29 cellular contexts compared by ENCODE assay signal in the genomic region with DNA sequence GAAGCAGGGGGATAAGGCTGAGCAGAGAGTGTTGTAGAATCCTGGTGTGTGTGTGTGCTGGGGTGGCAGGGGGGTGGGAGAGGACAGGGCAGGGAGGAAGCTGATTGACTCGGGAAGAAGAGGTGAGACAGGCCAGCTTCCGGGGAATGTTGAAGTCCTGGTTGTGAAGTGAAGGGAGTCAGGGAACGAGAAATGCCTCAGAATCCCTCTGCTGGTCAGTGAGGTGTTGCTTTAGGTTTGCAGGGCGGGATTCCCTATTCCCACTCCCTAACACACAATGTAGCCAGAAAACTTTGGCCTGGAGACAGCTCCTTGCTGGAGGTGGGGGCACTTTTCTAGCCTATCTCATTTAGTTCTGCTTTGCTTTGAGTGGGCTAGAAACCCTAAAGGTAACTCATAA.
DNase-seq lines count a peak whose midpoint lies in the region; ATAC-seq and TF ChIP-seq lines count a peak whose summit lies in the region.
"Had no signal": no experiment of that assay in that cellular context is flagged by ENCODE, and none has a peak within 500 bp of the region (broad histone marks: within the 10 kb centered on the region; RNA-seq: fewer than 3 reads in every experiment).

No MANE protein-coding gene starts in this region.

- H3K9me3 ChIP-seq in hepatocyte (ENCODE audit: low read depth) (no peaks in the 10 kb centered on the region), BE2C (no peaks in the 10 kb centered on the region)
- H3K9me3 ChIP-seq: ovary had no signal

- H3K9me2 ChIP-seq in GM23338 (ENCODE audit: insufficient read depth) (no peaks in the 10 kb centered on the region), hepatocyte (replicated peaks; ENCODE audit: insufficient read depth) (no peaks in the 10 kb centered on the region)

- H3K9me3 Mint-ChIP-seq in GM23338 (no peaks in the 10 kb centered on the region), neural crest cell (no peaks in the 10 kb centered on the region)
- H3K9me3 Mint-ChIP-seq: activated T-helper 17 cell treated with anti-CD3 and anti-CD28 coated beads, Interleukin-2, amount 50 U/mL, for 72 hours; immature natural killer cell; natural killer cell treated with Interleukin-12 subunit alpha and Interleukin-12 subunit beta and Interleukin-15 and Interleukin-18, amount 100 ng/mL, for 72 hours; T-helper 1 cell treated with Interleukin-12 subunit alpha and Interleukin-12 subunit beta and Interleukin-4 antibody, amounts not matched to agents 30 μg/mL and 1 μg/mL, for 36 hours had no signal

- H3K27ac Mint-ChIP-seq in GM23338 (no peak overlapping the region), neural crest cell (ENCODE audit: unreplicated experiment) (peak overlapping the region; percentile 80)
- H3K27ac Mint-ChIP-seq: activated T-helper 17 cell treated with anti-CD3 and anti-CD28 coated beads, Interleukin-2, amount 50 U/mL, for 72 hours; T-helper 1 cell treated with Interleukin-12 subunit alpha and Interleukin-12 subunit beta and Interleukin-4 antibody, amounts not matched to agents 30 μg/mL and 1 μg/mL, for 36 hours had no signal

- H3K4me3 ChIP-seq in GM23338 (no peak overlapping the region), hepatocyte (no peak overlapping the region), BE2C (ENCODE audit: low read depth, low read length) (no peak overlapping the region)
- H3K4me3 ChIP-seq: ovary, SK-N-MC, skin epidermis had no signal

- H4K20me1 ChIP-seq in GM23338 (replicated peaks; ENCODE audit: insufficient read depth): no peaks in the 10 kb centered on the region
- no peaks in the 10 kb centered on the region for H4K20me1 ChIP-seq in hepatocyte (ENCODE audit: insufficient read depth, poor library complexity, severe bottlenecking)

- DNase-seq in GM23338 (ENCODE audit: low spot score) (peak; percentile 76), SK-MEL-5 (ENCODE audit: low read depth, low spot score) (peak; percentile 14), hepatocyte (ENCODE audit: low spot score) (no peak), neural crest cell (ENCODE audit: low read depth, low spot score) (no peak), substantia nigra (lab: John Stamatoyannopoulos, UW) (no peak), COLO668 (lab: John Stamatoyannopoulos, UW; ENCODE audit: unreplicated experiment) (no peak), BE2C (no peak)
- DNase-seq: activated CD4-positive, alpha-beta T cell treated with anti-CD3 and anti-CD28 coated beads for 1 hour; activated naive CD4-positive, alpha-beta T cell treated with anti-CD3 and anti-CD28 coated beads, Interleukin-2, amount 50 U/mL, for 16 hours; C1 segment of cervical spinal cord; COR-L47; immature natural killer cell; mammary epithelial cell; NCI-H1092 treated with DMSO at 0.1 percent for 48 hours; NCI-H187; NCI-H2171 treated with DMSO at 0.1 percent for 48 hours; NCI-H510A treated with DMSO at 0.1 percent for 48 hours; OCI-M1; ovary; stimulated activated naive CD4-positive, alpha-beta T cell treated with Interleukin-2 at 50 U/mL for 16 hours had no signal

- no peaks in the 10 kb centered on the region for H3K27me3 ChIP-seq in GM23338 (ENCODE audit: insufficient read depth)
- H3K27me3 ChIP-seq in hepatocyte: no peaks in the 10 kb centered on the region
- H3K27me3 ChIP-seq in BE2C: no peaks in the 10 kb centered on the region
- H3K27me3 ChIP-seq: ovary had no signal

- H3K4me3 Mint-ChIP-seq in GM23338: no peak overlapping the region
- no peak overlapping the region for H3K4me3 Mint-ChIP-seq in neural crest cell
- H3K4me3 Mint-ChIP-seq: activated T-helper 17 cell treated with anti-CD3 and anti-CD28 coated beads, Interleukin-2, amount 50 U/mL, for 72 hours; brain; immature natural killer cell; natural killer cell treated with Interleukin-12 subunit alpha and Interleukin-12 subunit beta and Interleukin-15 and Interleukin-18, amount 100 ng/mL, for 72 hours; T-helper 1 cell treated with Interleukin-12 subunit alpha and Interleukin-12 subunit beta and Interleukin-4 antibody, amounts not matched to agents 30 μg/mL and 1 μg/mL, for 36 hours had no signal

- ATAC-seq in GM23338 (peak; percentile 91), GM18909 (IDR thresholded peaks at IDR 0.05; ENCODE audit: poor library complexity, unreplicated experiment) (no peak)
- ATAC-seq: activated T-helper 17 cell treated with anti-CD3 and anti-CD28 coated beads, Interleukin-2, amount 50 U/mL, for 72 hours; natural killer cell treated with Interleukin-12 subunit alpha and Interleukin-12 subunit beta and Interleukin-15 and Interleukin-18, amount 100 ng/mL, for 72 hours had no signal

- H3K36me3 Mint-ChIP-seq in GM23338 (ENCODE audit: low read depth) (no peaks in the 10 kb centered on the region; the same call in 2 of the 3 replicates), neural crest cell (ENCODE audit: low read depth) (peaks cover 12% of the 10 kb centered on the region)
- H3K36me3 Mint-ChIP-seq: immature natural killer cell; natural killer cell treated with Interleukin-12 subunit alpha and Interleukin-12 subunit beta and Interleukin-15 and Interleukin-18, amount 100 ng/mL, for 72 hours had no signal

- H3K27me3 Mint-ChIP-seq in GM23338 (ENCODE audit: insufficient read depth, low read depth, poor library complexity) (peaks cover 5% of the 10 kb centered on the region), neural crest cell (ENCODE audit: low read depth) (no peaks in the 10 kb centered on the region)
- H3K27me3 Mint-ChIP-seq: activated T-helper 17 cell treated with anti-CD3 and anti-CD28 coated beads, Interleukin-2, amount 50 U/mL, for 72 hours; brain; natural killer cell treated with Interleukin-12 subunit alpha and Interleukin-12 subunit beta and Interleukin-15 and Interleukin-18, amount 100 ng/mL, for 72 hours had no signal

- in situ Hi-C loops in SK-MEL-5 (cut with HindIII; ENCODE audit: low pct_unique_long_range_greater_than_20kb, low sequenced_read_pairs): no loop called here

- H3K4me2 ChIP-seq in GM23338 (no peak overlapping the region), hepatocyte (no peak overlapping the region)

- H3F3A ChIP-seq in GM23338 (replicated peaks; ENCODE audit: low read depth): no peaks in the 10 kb centered on the region

- H3K36me3 ChIP-seq in GM23338 (ENCODE audit: insufficient read depth) (no peaks in the 10 kb centered on the region), hepatocyte (replicated peaks; ENCODE audit: insufficient read depth, low read depth) (no peaks in the 10 kb centered on the region), BE2C (no peaks in the 10 kb centered on the region)
- H3K36me3 ChIP-seq: ovary had no signal

- H3K4me1 ChIP-seq in GM23338 (ENCODE audit: insufficient read depth): no peaks in the 10 kb centered on the region
- no peaks in the 10 kb centered on the region for H3K4me1 ChIP-seq in hepatocyte (ENCODE audit: insufficient read depth)
- no peaks in the 10 kb centered on the region; the same call in 1 of the 2 replicates for H3K4me1 ChIP-seq in BE2C

- H3K4me1 Mint-ChIP-seq in GM23338 (peaks cover 10% of the 10 kb centered on the region), neural crest cell (peaks cover 32% of the 10 kb centered on the region)
- H3K4me1 Mint-ChIP-seq: activated T-helper 17 cell treated with anti-CD3 and anti-CD28 coated beads, Interleukin-2, amount 50 U/mL, for 72 hours had no signal

- H3K79me2 ChIP-seq in GM23338 (replicated peaks; ENCODE audit: insufficient read depth) (no peaks in the 10 kb centered on the region), hepatocyte (no peaks in the 10 kb centered on the region)

- WGBS in hepatocyte (ENCODE audit: low lambda C conversion rate, missing lambda C conversion rate): 50% methylated on average over 2 of the region's 4 CpGs

- H3K27ac ChIP-seq in GM23338 (ENCODE audit: low read depth) (no peak overlapping the region), hepatocyte (no peak overlapping the region), substantia nigra (ENCODE audit: low read depth, low read length, poor library complexity, severe bottlenecking) (no peak overlapping the region)
- H3K27ac ChIP-seq: epithelial cell of prostate, ovary, RWPE1, SK-N-MC, skin epidermis had no signal

- TF ChIP-seq CTCF in GM23338 (conservative IDR thresholded peaks at IDR 0.05; ENCODE audit: low read depth in 2 of 2): peak; percentile 51 to 64
- peak; percentile 10 for TF ChIP-seq CTCF in hepatocyte (IDR thresholded peaks at IDR 0.05; ENCODE audit: poor library complexity)
- TF ChIP-seq CTCF in neural crest cell (conservative IDR thresholded peaks at IDR 0.05): no peak
- TF ChIP-seq CTCF in BE2C (IDR thresholded peaks at IDR 0.05; ENCODE audit: low read depth, low read length): no peak

- H2AFZ ChIP-seq in GM23338 (no peak overlapping the region), hepatocyte (no peak overlapping the region)

Comparison
In these comparisons a context has a peak if more than half of its experiments do, and no peak if none do; other contexts are left out.
1. DNase-seq: peak in GM23338 (single experiment) and SK-MEL-5 (single experiment); none in hepatocyte (single experiment), neural crest cell (single experiment), substantia nigra (0 of 49), COLO668 (single experiment) and BE2C (single experiment).
2. CTCF ChIP-seq: peak in GM23338 (2 of 2) and hepatocyte (single experiment); none in neural crest cell (single experiment) and BE2C (single experiment).